Comparison of ENCODE assay signal across 17 cellular contexts in the genomic region with DNA sequence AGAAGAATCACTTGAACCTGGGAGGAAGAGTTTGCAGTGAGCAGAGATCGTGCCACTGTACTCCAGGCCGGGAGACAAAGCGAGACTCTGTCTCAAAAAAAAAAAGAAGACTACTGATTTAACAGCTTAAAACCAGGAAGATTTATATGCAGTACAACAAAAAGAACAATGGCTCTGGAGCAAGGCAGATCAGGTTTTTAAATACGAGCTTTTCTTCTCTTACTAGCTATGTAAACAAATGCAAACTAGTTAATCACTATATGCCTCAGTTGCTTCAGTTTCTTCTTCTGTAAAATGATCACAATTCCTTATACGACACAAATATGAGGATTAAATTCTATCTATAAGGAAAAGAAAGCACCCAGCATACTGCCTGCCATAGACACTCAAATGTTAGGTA. TPM values are rescaled to one million over a fixed set of nuclear protein-coding genes. Genes with fewer than 3 reads are reported as not detected.
DNase-seq lines count a peak whose midpoint lies in the region; ATAC-seq and TF ChIP-seq lines count a peak whose summit lies in the region.
"Had no signal": no experiment of that assay in that cellular context is flagged by ENCODE, and none has a peak within 500 bp of the region (broad histone marks: within the 10 kb centered on the region; RNA-seq: fewer than 3 reads in every experiment).

No MANE protein-coding gene starts in this region.

- TF ChIP-seq CTCF in GM23338 (conservative IDR thresholded peaks at IDR 0.05; ENCODE audit: low read depth in 2 of 2) (no peak), chondrocyte (IDR thresholded peaks at IDR 0.05) (no peak), mesothelial cell of epicardium (IDR thresholded peaks at IDR 0.05; ENCODE audit: unreplicated experiment) (no peak)

- H3K27ac Mint-ChIP-seq in GM23338: peak overlapping the region; percentile 22; the same call in 1 of the 2 replicates
- peak overlapping the region; percentile 12 for H3K27ac Mint-ChIP-seq in chondrocyte (ENCODE audit: unreplicated experiment)
- H3K27ac Mint-ChIP-seq in mesothelial cell of epicardium: peak overlapping the region; percentile 75
- H3K27ac Mint-ChIP-seq: HFFc6 had no signal

- no peak overlapping the region for H3K9ac ChIP-seq in Karpas-422 (ENCODE audit: low read length)
- H3K9ac ChIP-seq: BLaER1 had no signal

- peak overlapping the region; percentile 62 for H3K4me2 ChIP-seq in GM23338
- peak overlapping the region; percentile 56 for H3K4me2 ChIP-seq in Karpas-422 (ENCODE audit: low read depth, low read length, poor library complexity, severe bottlenecking)

- peak overlapping the region; percentile 72 for H3K27ac ChIP-seq in GM23338 (ENCODE audit: low read depth)
- no peak overlapping the region for H3K27ac ChIP-seq in Karpas-422 (ENCODE audit: low read length)
- H3K27ac ChIP-seq: BLaER1 had no signal

- no peaks in the 10 kb centered on the region for H3F3A ChIP-seq in GM23338 (replicated peaks; ENCODE audit: low read depth)

- H3K4me1 ChIP-seq in GM23338 (ENCODE audit: insufficient read depth): peaks cover 31% of the 10 kb centered on the region
- H3K4me1 ChIP-seq in Karpas-422 (ENCODE audit: low read length): peaks cover 30% of the 10 kb centered on the region
- H3K4me1 ChIP-seq: Caco-2 had no signal

- H3K27me3 Mint-ChIP-seq in GM23338 (ENCODE audit: insufficient read depth, low read depth, poor library complexity): no peaks in the 10 kb centered on the region
- H3K27me3 Mint-ChIP-seq in chondrocyte (ENCODE audit: low read depth): no peaks in the 10 kb centered on the region
- H3K27me3 Mint-ChIP-seq in mesothelial cell of epicardium (ENCODE audit: low read depth): no peaks in the 10 kb centered on the region
- H3K27me3 Mint-ChIP-seq: CD8-positive, alpha-beta memory T cell had no signal

- ATAC-seq in GM23338 (no peak), GM18511 (IDR thresholded peaks at IDR 0.05; ENCODE audit: unreplicated experiment) (no peak)

- H3K79me2 ChIP-seq in GM23338 (replicated peaks; ENCODE audit: insufficient read depth): peaks cover 100% of the 10 kb centered on the region
- no peaks in the 10 kb centered on the region for H3K79me2 ChIP-seq in Karpas-422 (ENCODE audit: low read length)

- H3K9me3 Mint-ChIP-seq in GM23338 (no peaks in the 10 kb centered on the region), chondrocyte (ENCODE audit: low read depth) (no peaks in the 10 kb centered on the region), mesothelial cell of epicardium (no peaks in the 10 kb centered on the region)
- H3K9me3 Mint-ChIP-seq: CD8-positive, alpha-beta memory T cell; HFFc6 had no signal

- 0 out of 2 replicates have a peak overlapping the region, but pooled peaks have one; percentile 29 for H3K4me3 ChIP-seq in GM23338
- no peak overlapping the region for H3K4me3 ChIP-seq in Karpas-422 (ENCODE audit: low read length)
- H3K4me3 ChIP-seq: BLaER1 had no signal

- no peaks in the 10 kb centered on the region for H3K9me3 ChIP-seq in Karpas-422 (ENCODE audit: low read length)
- H3K9me3 ChIP-seq: Caco-2 had no signal

- no peaks in the 10 kb centered on the region for H3K27me3 ChIP-seq in GM23338 (ENCODE audit: insufficient read depth)
- no peaks in the 10 kb centered on the region for H3K27me3 ChIP-seq in Karpas-422 (ENCODE audit: low read length)
- H3K27me3 ChIP-seq: BLaER1 had no signal

- H3K36me3 ChIP-seq in GM23338 (ENCODE audit: insufficient read depth) (no peaks in the 10 kb centered on the region), Karpas-422 (ENCODE audit: insufficient read depth, low read length) (no peaks in the 10 kb centered on the region)

- peaks cover 23% of the 10 kb centered on the region for H3K4me1 Mint-ChIP-seq in GM23338
- peaks cover 35% of the 10 kb centered on the region for H3K4me1 Mint-ChIP-seq in chondrocyte (ENCODE audit: low read depth)
- H3K4me1 Mint-ChIP-seq in mesothelial cell of epicardium: peaks cover 10% of the 10 kb centered on the region

- peaks cover 4% of the 10 kb centered on the region; the same call in 2 of the 3 replicates for H3K36me3 Mint-ChIP-seq in GM23338 (ENCODE audit: low read depth)
- no peaks in the 10 kb centered on the region for H3K36me3 Mint-ChIP-seq in chondrocyte (ENCODE audit: low read depth)
- peaks cover 4% of the 10 kb centered on the region for H3K36me3 Mint-ChIP-seq in mesothelial cell of epicardium

- H3K4me3 Mint-ChIP-seq in GM23338 (no peak overlapping the region), chondrocyte (ENCODE audit: unreplicated experiment) (no peak overlapping the region), mesothelial cell of epicardium (no peak overlapping the region)
- H3K4me3 Mint-ChIP-seq: CD8-positive, alpha-beta memory T cell; HFFc6 had no signal

- DNase-seq in GM23338 (ENCODE audit: low spot score) (no peak), Karpas-422 (no peak), chondrocyte (ENCODE audit: low spot score) (no peak), mesothelial cell of epicardium (ENCODE audit: low spot score in 2 of 2, unreplicated experiment in 2 of 2) (no peak), SKM-1 (lab: John Stamatoyannopoulos, UW; ENCODE audit: unreplicated experiment) (no peak), NCI-H146 (lab: John Stamatoyannopoulos, UW) (no peak)
- DNase-seq in activated CD4-positive, alpha-beta T cell treated with anti-CD3 and anti-CD28 coated beads, Interleukin-2, amount 50 U/mL, for 4 hours: no peak
- DNase-seq: 8988T; AML-193; Caco-2; CD8-positive, alpha-beta memory T cell; DND-41; GF-D8; H7; HFFc6 had no signal

- peaks cover 9% of the 10 kb centered on the region for H4K20me1 ChIP-seq in GM23338 (replicated peaks; ENCODE audit: insufficient read depth)
- H4K20me1 ChIP-seq in Karpas-422 (ENCODE audit: insufficient read depth, low read depth, low read length): peaks cover 19% of the 10 kb centered on the region

- H3K9me2 ChIP-seq in GM23338 (ENCODE audit: insufficient read depth): no peaks in the 10 kb centered on the region
- no peaks in the 10 kb centered on the region for H3K9me2 ChIP-seq in Karpas-422 (replicated peaks; ENCODE audit: insufficient read depth, low read length)

- no peak overlapping the region for H2AFZ ChIP-seq in GM23338
- no peak overlapping the region for H2AFZ ChIP-seq in Karpas-422 (ENCODE audit: low read length)

TF ChIP-seq in GM23338, 12 proteins besides CTCF, POLR2A, EP300 and RAD21 (continues in another document):
- TF ChIP-seq CREB1 (CRISPR knock-in tag; IDR thresholded peaks at IDR 0.05; ENCODE audit: low read depth): no peak
- no peak for TF ChIP-seq EZH2 (IDR thresholded peaks at IDR 0.05; ENCODE audit: low read depth, unreplicated experiment)
- TF ChIP-seq ZNF114 (CRISPR knock-in tag; IDR thresholded peaks at IDR 0.05): no peak
- no peak for TF ChIP-seq JUNB (IDR thresholded peaks at IDR 0.05; ENCODE audit: unreplicated experiment)
- TF ChIP-seq, protein P1, sequence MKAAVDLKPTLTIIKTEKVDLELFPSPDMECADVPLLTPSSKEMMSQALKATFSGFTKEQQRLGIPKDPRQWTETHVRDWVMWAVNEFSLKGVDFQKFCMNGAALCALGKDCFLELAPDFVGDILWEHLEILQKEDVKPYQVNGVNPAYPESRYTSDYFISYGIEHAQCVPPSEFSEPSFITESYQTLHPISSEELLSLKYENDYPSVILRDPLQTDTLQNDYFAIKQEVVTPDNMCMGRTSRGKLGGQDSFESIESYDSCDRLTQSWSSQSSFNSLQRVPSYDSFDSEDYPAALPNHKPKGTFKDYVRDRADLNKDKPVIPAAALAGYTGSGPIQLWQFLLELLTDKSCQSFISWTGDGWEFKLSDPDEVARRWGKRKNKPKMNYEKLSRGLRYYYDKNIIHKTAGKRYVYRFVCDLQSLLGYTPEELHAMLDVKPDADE (IDR thresholded peaks at IDR 0.05): no peak
- TF ChIP-seq, protein P2, sequence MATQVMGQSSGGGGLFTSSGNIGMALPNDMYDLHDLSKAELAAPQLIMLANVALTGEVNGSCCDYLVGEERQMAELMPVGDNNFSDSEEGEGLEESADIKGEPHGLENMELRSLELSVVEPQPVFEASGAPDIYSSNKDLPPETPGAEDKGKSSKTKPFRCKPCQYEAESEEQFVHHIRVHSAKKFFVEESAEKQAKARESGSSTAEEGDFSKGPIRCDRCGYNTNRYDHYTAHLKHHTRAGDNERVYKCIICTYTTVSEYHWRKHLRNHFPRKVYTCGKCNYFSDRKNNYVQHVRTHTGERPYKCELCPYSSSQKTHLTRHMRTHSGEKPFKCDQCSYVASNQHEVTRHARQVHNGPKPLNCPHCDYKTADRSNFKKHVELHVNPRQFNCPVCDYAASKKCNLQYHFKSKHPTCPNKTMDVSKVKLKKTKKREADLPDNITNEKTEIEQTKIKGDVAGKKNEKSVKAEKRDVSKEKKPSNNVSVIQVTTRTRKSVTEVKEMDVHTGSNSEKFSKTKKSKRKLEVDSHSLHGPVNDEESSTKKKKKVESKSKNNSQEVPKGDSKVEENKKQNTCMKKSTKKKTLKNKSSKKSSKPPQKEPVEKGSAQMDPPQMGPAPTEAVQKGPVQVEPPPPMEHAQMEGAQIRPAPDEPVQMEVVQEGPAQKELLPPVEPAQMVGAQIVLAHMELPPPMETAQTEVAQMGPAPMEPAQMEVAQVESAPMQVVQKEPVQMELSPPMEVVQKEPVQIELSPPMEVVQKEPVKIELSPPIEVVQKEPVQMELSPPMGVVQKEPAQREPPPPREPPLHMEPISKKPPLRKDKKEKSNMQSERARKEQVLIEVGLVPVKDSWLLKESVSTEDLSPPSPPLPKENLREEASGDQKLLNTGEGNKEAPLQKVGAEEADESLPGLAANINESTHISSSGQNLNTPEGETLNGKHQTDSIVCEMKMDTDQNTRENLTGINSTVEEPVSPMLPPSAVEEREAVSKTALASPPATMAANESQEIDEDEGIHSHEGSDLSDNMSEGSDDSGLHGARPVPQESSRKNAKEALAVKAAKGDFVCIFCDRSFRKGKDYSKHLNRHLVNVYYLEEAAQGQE (IDR thresholded peaks at IDR 0.05; ENCODE audit: unreplicated experiment): no peak
- no peak for TF ChIP-seq POLR2AphosphoS5 (IDR thresholded peaks at IDR 0.05; ENCODE audit: low read depth)
- TF ChIP-seq STAT1 (IDR thresholded peaks at IDR 0.05; ENCODE audit: unreplicated experiment): no peak
- no peak for TF ChIP-seq EZH2phosphoT487 (IDR thresholded peaks at IDR 0.05; ENCODE audit: unreplicated experiment)
- TF ChIP-seq ZNF331 (CRISPR knock-in tag; IDR thresholded peaks at IDR 0.05; ENCODE audit: low read depth): no peak

RNA-seq across cellular contexts. Expression of a gene that starts 6.9 kb away (rescaled TPM):
- total RNA-seq in GM23338 (2014; rRNA removed; shearing (Covaris generic)): 17.9 and 20.3 TPM in 2 replicates
- polyA plus RNA-seq in GM23338 (2016; fragmentation: Nextera tagmentation; extraction: Ambion mirVana): 8.0 and 9.6 TPM in 2 replicates
- total RNA-seq in Karpas-422 (2014; rRNA removed; shearing (Covaris generic); ENCODE audit: low replicate concordance): 8.4 and 12.9 TPM in 2 replicates
- total RNA-seq in chondrocyte: 53.7 to 62.4 TPM (median 58.0 TPM) in 3 replicates
- 60.9 to 63.5 TPM (median 61.8 TPM) in 3 replicates for total RNA-seq in mesothelial cell of epicardium

RNA-seq across cellular contexts. Expression of a gene that starts 55.3 kb away (rescaled TPM):
- total RNA-seq in GM23338 (2014; rRNA removed; shearing (Covaris generic)): 10.3 and 20.1 TPM in 2 replicates
- polyA plus RNA-seq in GM23338 (2016; fragmentation: Nextera tagmentation; extraction: Ambion mirVana): 20.8 and 25.8 TPM in 2 replicates
- 3.1 and 6.0 TPM in 2 replicates for total RNA-seq in Karpas-422 (2014; rRNA removed; shearing (Covaris generic); ENCODE audit: low replicate concordance)
- total RNA-seq in chondrocyte (2.0 to 2.9 TPM in 2 of 3 replicates, not detected in the other), mesothelial cell of epicardium (6.1 to 9.0 TPM (median 8.0 TPM) in 3 replicates)

Comparison
In these comparisons a context has a peak if more than half of its experiments do, and no peak if none do; other contexts are left out.
1. H3K27ac Mint-ChIP-seq: peak in every context shown above with its lines; median percentile 75 in mesothelial cell of epicardium; 22 in GM23338; 12 in chondrocyte.